12 cellular contexts compared by ENCODE assay signal in genomic region chr11:1831338-1832180, GRCh38. TPM values are rescaled to one million over a fixed set of nuclear protein-coding genes. Genes with fewer than 3 reads are reported as not detected.
DNase-seq lines count a peak whose midpoint lies in the region; ATAC-seq and TF ChIP-seq lines count a peak whose summit lies in the region.
"Had no signal": no experiment of that assay in that cellular context is flagged by ENCODE, and none has a peak within 500 bp of the region (broad histone marks: within the 10 kb centered on the region; RNA-seq: fewer than 3 reads in every experiment).

No MANE protein-coding gene starts in this region.

- H3K36me3 Mint-ChIP-seq in neural progenitor cell = no peaks in the 10 kb centered on the region
- H3K36me3 Mint-ChIP-seq: activated naive CD4-positive, alpha-beta T cell treated with anti-CD3 and anti-CD28 coated beads, Interleukin-2, amount 50 U/mL, for 24 hours had no signal

- WGBS in urinary bladder = 72% methylated on average over 26 of the region's 26 CpGs

- H3K36me3 ChIP-seq in breast epithelium (no peaks in the 10 kb centered on the region), neural progenitor cell (no peaks in the 10 kb centered on the region), urinary bladder (ENCODE audit: insufficient read depth) (no peaks in the 10 kb centered on the region)
- H3K36me3 ChIP-seq: left ventricle myocardium inferior, thyroid gland had no signal

- H3K27me3 Mint-ChIP-seq in neural progenitor cell (ENCODE audit: insufficient read depth, low read depth) = peaks cover 12% of the 10 kb centered on the region
- H3K27me3 Mint-ChIP-seq: activated naive CD4-positive, alpha-beta T cell treated with anti-CD3 and anti-CD28 coated beads, Interleukin-2, amount 50 U/mL, for 24 hours had no signal

- H3K4me1 Mint-ChIP-seq in neural progenitor cell = peaks cover 18% of the 10 kb centered on the region

- H3K27ac ChIP-seq in breast epithelium (peak overlapping the region; percentile 83 to 85), neural progenitor cell (no peak overlapping the region), urinary bladder (ENCODE audit: low read depth) (peak overlapping the region; percentile 34)
- H3K27ac ChIP-seq: left ventricle myocardium inferior, thyroid gland had no signal

- no peaks in the 10 kb centered on the region for H3F3A ChIP-seq in neural progenitor cell (ENCODE audit: low read depth)

- no peak overlapping the region for H3K4me2 ChIP-seq in neural progenitor cell

- TF ChIP-seq POLR2A in breast epithelium (IDR thresholded peaks at IDR 0.05) = no peak

- H3K4me3 ChIP-seq in breast epithelium = no peak overlapping the region
- H3K4me3 ChIP-seq in neural progenitor cell = no peak overlapping the region
- H3K4me3 ChIP-seq in urinary bladder (ENCODE audit: low read depth, low read length) = no peak overlapping the region
- H3K4me3 ChIP-seq: thyroid gland had no signal

- H4K20me1 ChIP-seq in neural progenitor cell (ENCODE audit: low read depth) = no peaks in the 10 kb centered on the region

- H3K9ac ChIP-seq in neural progenitor cell = no peak overlapping the region

- H3K9me3 Mint-ChIP-seq in neural progenitor cell = no peaks in the 10 kb centered on the region
- H3K9me3 Mint-ChIP-seq: activated naive CD4-positive, alpha-beta T cell treated with anti-CD3 and anti-CD28 coated beads, Interleukin-2, amount 50 U/mL, for 24 hours had no signal

- no peak overlapping the region for H3K4me3 Mint-ChIP-seq in neural progenitor cell
- H3K4me3 Mint-ChIP-seq: activated naive CD4-positive, alpha-beta T cell treated with anti-CD3 and anti-CD28 coated beads, Interleukin-2, amount 50 U/mL, for 24 hours had no signal

- peaks cover 17 to 34% of the 10 kb centered on the region in 2 donors for H3K4me1 ChIP-seq in breast epithelium
- H3K4me1 ChIP-seq in neural progenitor cell = peaks cover 15% of the 10 kb centered on the region
- no peaks in the 10 kb centered on the region for H3K4me1 ChIP-seq in urinary bladder (ENCODE audit: insufficient read depth)

- DNase-seq in left ventricle myocardium superior = peak; percentile 18
- DNase-seq in left cardiac atrium = no peak
- no peak for DNase-seq in breast epithelium (ENCODE audit: low spot score in 2 of 2)
- no peak for DNase-seq in neural progenitor cell (ENCODE audit: low spot score)
- DNase-seq in NOMO-1 treated with DMSO at 0.1 percent for 48 hours (lab: John Stamatoyannopoulos, UW; ENCODE audit: unreplicated experiment) = no peak
- DNase-seq: SIG-M5 had no signal

- H3K79me2 ChIP-seq in neural progenitor cell (ENCODE audit: low read depth) = no peaks in the 10 kb centered on the region

- H3K9me3 ChIP-seq in breast epithelium (no peaks in the 10 kb centered on the region), neural progenitor cell (ENCODE audit: low read depth) (no peaks in the 10 kb centered on the region)
- H3K9me3 ChIP-seq: left ventricle myocardium inferior, thyroid gland had no signal

- intact Hi-C loops in left ventricle myocardium superior (cut with micrococcal nuclease) = loop anchor here (2.0 kb wide), 1 partner anchor 139 kb away; no protein-coding TSS in a partner anchor
- intact Hi-C loops in left cardiac atrium (cut with DNase I) = loop anchor here (2.0 to 5.0 kb wide), 3 partner anchors 137 to 179 kb away; no protein-coding TSS in a partner anchor
- intact Hi-C loops in breast epithelium (cut with DNase I; ENCODE audit: low total_unique reads) = loop anchor here (2.0 to 10.0 kb wide), 2 partner anchors 139 to 323 kb away; no protein-coding TSS in a partner anchor

- TF ChIP-seq CTCF in breast epithelium (IDR thresholded peaks at IDR 0.05) (no peak), neural progenitor cell (IDR thresholded peaks at IDR 0.05) (no peak)

- no peaks in the 10 kb centered on the region for H3K27me3 ChIP-seq in breast epithelium
- H3K27me3 ChIP-seq in neural progenitor cell = no peaks in the 10 kb centered on the region
- H3K27me3 ChIP-seq: thyroid gland had no signal

- no peak overlapping the region for H3K27ac Mint-ChIP-seq in neural progenitor cell
- H3K27ac Mint-ChIP-seq: activated naive CD4-positive, alpha-beta T cell treated with anti-CD3 and anti-CD28 coated beads, Interleukin-2, amount 50 U/mL, for 24 hours had no signal

- H2AFZ ChIP-seq in neural progenitor cell (replicated peaks) = peak overlapping the region; percentile 70

- ATAC-seq in left ventricle myocardium superior = no peak
- ATAC-seq in left cardiac atrium = no peak
- ATAC-seq in GM21619 (IDR thresholded peaks at IDR 0.05; ENCODE audit: unreplicated experiment) = no peak
- no peak for ATAC-seq in GM21786 (IDR thresholded peaks at IDR 0.05; ENCODE audit: unreplicated experiment)

RNA-seq across cellular contexts. Expression of gene SYT8, which starts 3.2 kb away (rescaled TPM):
- total RNA-seq in left ventricle myocardium superior = not detected
- not detected for total RNA-seq in left cardiac atrium
- total RNA-seq in breast epithelium = 10 to 100 TPM in 2 of 3 donors, not detected in 1; 10.7 to 12.1 TPM
- not detected in 2 replicates for total RNA-seq in neural progenitor cell (ENCODE audit: low replicate concordance)
- total RNA-seq in urinary bladder = 3.4 TPM
- polyA plus RNA-seq in urinary bladder = 35.6 TPM
- total RNA-seq: left ventricle myocardium inferior, thyroid gland had no signal

RNA-seq across cellular contexts. Expression of gene TNNI2, which starts 7.2 kb away (rescaled TPM):
- total RNA-seq in left ventricle myocardium superior (not detected), left cardiac atrium (under 1 TPM; 0.35 to 0.52 TPM), breast epithelium (1 to 10 TPM in 2 of 3 donors, not detected in 1; 1.6 to 5.6 TPM), neural progenitor cell (ENCODE audit: low replicate concordance) (1.2 and 2.6 TPM in 2 replicates), urinary bladder (32.6 TPM)
- polyA plus RNA-seq in urinary bladder = 4.6 TPM
- total RNA-seq: left ventricle myocardium inferior, thyroid gland had no signal

RNA-seq across cellular contexts. Expression of gene LSP1, which starts 21.3 kb away (rescaled TPM):
- total RNA-seq in left ventricle myocardium superior (22.9 TPM), left cardiac atrium (10 to 100 TPM; 24.9 to 31.2 TPM), breast epithelium (10 to 100 TPM; 21.4 to 36.0 (median 23.6) TPM), neural progenitor cell (ENCODE audit: low replicate concordance) (not detected in 2 replicates), urinary bladder (50.7 TPM)
- polyA plus RNA-seq in urinary bladder = 160 TPM

Comparison
In these comparisons a context has a peak if more than half of its experiments do, and no peak if none do; other contexts are left out.
1. RNA of gene LSP1, which starts 21.3 kb away (total RNA-seq): 50.7 TPM in urinary bladder (single experiment), 24.9 to 31.2 TPM in left cardiac atrium, 21.4 to 36.0 TPM in breast epithelium and 22.9 TPM in left ventricle myocardium superior (single experiment); not detected in neural progenitor cell; every median in the first group is over 10 times any median in the second.